In the genomic region with DNA sequence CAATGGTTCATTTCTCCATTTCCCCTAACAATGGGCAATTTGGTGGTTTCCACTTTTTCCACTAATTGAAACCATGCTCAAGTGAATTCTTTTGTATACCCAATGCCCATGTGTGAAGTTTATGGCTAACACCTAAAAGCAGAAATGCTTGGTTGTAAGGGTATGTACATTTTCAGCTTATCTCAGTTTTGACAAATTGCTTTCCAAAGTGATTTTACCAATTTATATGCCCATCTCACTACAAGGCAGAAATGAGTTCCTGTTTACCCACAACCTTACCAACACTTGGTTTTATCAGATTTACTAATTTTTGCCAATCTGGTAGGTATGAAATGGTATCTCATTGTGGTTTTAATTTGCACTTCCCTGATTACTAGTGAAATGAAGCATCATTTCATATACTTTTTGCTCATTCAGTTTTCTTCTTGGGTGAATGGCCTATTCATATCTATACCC, we compare ENCODE assay signal across 21 cellular contexts. TPM values are rescaled to one million over a fixed set of nuclear protein-coding genes. Genes with fewer than 3 reads are reported as not detected.
"Had no signal": no experiment of that assay in that cellular context is flagged by ENCODE, and none has a peak within 500 bp of the region (broad histone marks: within the 10 kb centered on the region; RNA-seq: fewer than 3 reads in every experiment).

No MANE protein-coding gene starts in this region.

- H3K4me3 ChIP-seq: colonic mucosa, gastroesophageal sphincter, heart left ventricle, prostate gland, skin epidermis, thoracic aorta, upper lobe of right lung had no signal

- H3K36me3 Mint-ChIP-seq: activated CD4-positive, alpha-beta memory T cell treated with anti-CD3 and anti-CD28 coated beads for 36 hours; memory B cell had no signal

- H3K4me1 ChIP-seq: colonic mucosa, gastroesophageal sphincter, prostate gland, upper lobe of right lung had no signal

- ATAC-seq: gastroesophageal sphincter, heart left ventricle, right cardiac atrium, upper lobe of right lung had no signal

- H3K9me3 Mint-ChIP-seq: activated CD4-positive, alpha-beta memory T cell treated with anti-CD3 and anti-CD28 coated beads for 36 hours; activated naive CD8-positive, alpha-beta T cell treated with anti-CD3 and anti-CD28 coated beads, Interleukin-2, amount 10 ng/mL, durations not matched to agents 7 days and 5 days; memory B cell; T-helper 1 cell treated with Interleukin-12 subunit alpha and Interleukin-12 subunit beta and Interleukin-4 antibody, amounts not matched to agents 30 μg/mL and 1 μg/mL, for 36 hours had no signal

- H3K9me3 ChIP-seq: colonic mucosa, gastroesophageal sphincter, heart left ventricle, prostate gland, thoracic aorta, upper lobe of right lung had no signal

- H3K36me3 ChIP-seq: brain microvascular endothelial cell, colonic mucosa, gastroesophageal sphincter, heart left ventricle, prostate gland, thoracic aorta, upper lobe of right lung had no signal

- H3K27me3 ChIP-seq: brain microvascular endothelial cell, colonic mucosa, gastroesophageal sphincter, heart left ventricle, upper lobe of right lung had no signal

- DNase-seq: activated CD4-positive, alpha-beta memory T cell treated with anti-CD3 and anti-CD28 coated beads for 36 hours; activated gamma-delta T cell treated with Interleukin-2 at 50 U/mL for 16 hours; activated naive CD8-positive, alpha-beta T cell treated with anti-CD3 and anti-CD28 coated beads, Interleukin-2, amount 10 ng/mL, durations not matched to agents 7 days and 5 days; activated T-cell treated with anti-CD3 and anti-CD28 coated beads, Interleukin-2, amount 50 U/mL, for 48 hours; anterior cingulate cortex; brain microvascular endothelial cell; central memory CD4-positive, alpha-beta T cell; colonic mucosa; erythroblast; heart left ventricle; right cardiac atrium; upper lobe of right lung had no signal

- FAIRE-seq: endometrium had no signal

- H3K27me3 Mint-ChIP-seq: activated CD4-positive, alpha-beta memory T cell treated with anti-CD3 and anti-CD28 coated beads for 36 hours; activated naive CD8-positive, alpha-beta T cell treated with anti-CD3 and anti-CD28 coated beads, Interleukin-2, amount 10 ng/mL, durations not matched to agents 7 days and 5 days; memory B cell had no signal

- H3K27ac Mint-ChIP-seq: activated CD4-positive, alpha-beta memory T cell treated with anti-CD3 and anti-CD28 coated beads for 36 hours; activated naive CD8-positive, alpha-beta T cell treated with anti-CD3 and anti-CD28 coated beads, Interleukin-2, amount 10 ng/mL, durations not matched to agents 7 days and 5 days; memory B cell; T-helper 1 cell treated with Interleukin-12 subunit alpha and Interleukin-12 subunit beta and Interleukin-4 antibody, amounts not matched to agents 30 μg/mL and 1 μg/mL, for 36 hours had no signal

- H3K4me3 Mint-ChIP-seq: activated CD4-positive, alpha-beta memory T cell treated with anti-CD3 and anti-CD28 coated beads for 36 hours; memory B cell; T-helper 1 cell treated with Interleukin-12 subunit alpha and Interleukin-12 subunit beta and Interleukin-4 antibody, amounts not matched to agents 30 μg/mL and 1 μg/mL, for 36 hours had no signal

- H3K27ac ChIP-seq: brain microvascular endothelial cell, colonic mucosa, gastroesophageal sphincter, prostate gland, skin epidermis, thoracic aorta, upper lobe of right lung, VCaP had no signal

RNA-seq across cellular contexts. Expression of a gene that starts 14.8 kb away (rescaled TPM):
- total RNA-seq: osteocyte had no signal

RNA-seq across cellular contexts. Expression of a gene that starts 20.4 kb away (rescaled TPM):
- total RNA-seq: osteocyte had no signal
